ENCODE assay signal across 14 cellular contexts in the genomic region with DNA sequence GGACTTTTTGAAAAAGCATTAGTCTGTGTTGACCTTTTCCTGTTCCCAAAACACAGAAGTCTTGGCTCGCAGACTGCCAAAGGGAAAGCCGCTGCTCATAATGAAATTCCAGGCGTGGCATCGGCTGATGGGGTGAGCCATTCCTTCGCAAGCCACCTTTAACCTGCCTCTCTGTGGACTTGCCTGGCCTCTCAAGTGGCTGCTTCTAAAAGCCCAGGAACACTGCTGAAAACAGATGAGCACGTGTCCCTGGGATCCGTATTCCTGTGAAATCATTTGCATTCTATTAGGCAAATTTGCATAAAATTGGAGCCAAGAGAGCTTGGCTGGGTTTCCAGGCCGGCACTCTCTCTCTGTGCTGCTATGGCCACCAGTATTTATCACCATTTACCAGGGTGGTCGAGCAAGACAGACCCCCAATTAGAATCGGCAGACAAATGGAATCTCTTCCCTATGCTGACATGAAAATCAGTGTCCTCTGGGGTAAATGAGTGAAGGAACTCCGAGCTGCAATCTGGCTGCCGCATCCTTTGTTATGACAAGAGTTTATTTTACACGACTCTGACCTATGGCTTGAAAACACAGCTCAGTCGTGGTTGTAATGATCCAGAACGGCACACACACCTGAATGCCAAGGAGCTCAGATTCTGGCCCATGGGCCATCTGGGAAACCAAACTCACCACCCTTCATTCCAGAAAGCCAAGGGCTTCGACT. TPM values are rescaled to one million over a fixed set of nuclear protein-coding genes. Genes with fewer than 3 reads are reported as not detected.
DNase-seq lines count a peak whose midpoint lies in the region; ATAC-seq and TF ChIP-seq lines count a peak whose summit lies in the region.
"Had no signal": no experiment of that assay in that cellular context is flagged by ENCODE, and none has a peak within 500 bp of the region (broad histone marks: within the 10 kb centered on the region; RNA-seq: fewer than 3 reads in every experiment).

No MANE protein-coding gene starts in this region.

- no peak for ATAC-seq in naive B cell (ENCODE audit: low read depth in 2 of 2)
- ATAC-seq: GM12878, lower lobe of right lung had no signal

- H3K9me3 Mint-ChIP-seq in MCF 10A (ENCODE audit: unreplicated experiment) (no peaks in the 10 kb centered on the region), naive B cell (no peaks in the 10 kb centered on the region)

- no peaks in the 10 kb centered on the region for H3K9me3 ChIP-seq in breast epithelium
- H3K9me3 ChIP-seq in tibial nerve, result no peaks in the 10 kb centered on the region
- H3K9me3 ChIP-seq: lower lobe of right lung had no signal

- no peaks in the 10 kb centered on the region for H3K27me3 Mint-ChIP-seq in MCF 10A (ENCODE audit: insufficient read depth, unreplicated experiment)
- no peaks in the 10 kb centered on the region for H3K27me3 Mint-ChIP-seq in naive B cell

- TF ChIP-seq POLR2A in breast epithelium (IDR thresholded peaks at IDR 0.05) (no peak), tibial nerve (IDR thresholded peaks at IDR 0.05) (no peak)

- WGBS in tibial nerve, 2 donors, result 28 to 33% methylated on average over 16 of the region's 16 CpGs

- H3K36me3 ChIP-seq in breast epithelium, result no peaks in the 10 kb centered on the region
- H3K36me3 ChIP-seq in tibial nerve, result no peaks in the 10 kb centered on the region
- H3K36me3 ChIP-seq: lower lobe of right lung had no signal

- intact Hi-C loops in breast epithelium (cut with DNase I; ENCODE audit: low total_unique reads) (no loop called here), MCF 10A (cut with micrococcal nuclease) (no loop called here)

- H3K4me3 ChIP-seq in breast epithelium, result no peak overlapping the region
- H3K4me3 ChIP-seq in tibial nerve, result no peak overlapping the region
- H3K4me3 ChIP-seq: coronary artery, GM12878, lower lobe of right lung had no signal

- H3K4me1 Mint-ChIP-seq in MCF 10A (ENCODE audit: insufficient read depth, unreplicated experiment) (no peaks in the 10 kb centered on the region), naive B cell (peaks cover 48 to 64% (median 51%) of the 10 kb centered on the region in 3 donors)

- peak in 1 of 2 donors; percentile 42 for TF ChIP-seq EP300 in tibial nerve (IDR thresholded peaks at IDR 0.05)

- TF ChIP-seq CTCF in breast epithelium (IDR thresholded peaks at IDR 0.05) (no peak), MCF 10A (IDR thresholded peaks at IDR 0.05; ENCODE audit: unreplicated experiment) (no peak), tibial nerve (IDR thresholded peaks at IDR 0.05) (no peak), GM20000 (IDR thresholded peaks at IDR 0.05; ENCODE audit: extremely low read depth, missing control alignments) (no peak)

- CTCF ChIA-PET in MCF 10A (lab: Yijun Ruan, JAX), result interaction anchor here (1.4 kb wide), 1 partner anchor 21 kb away, joined by 3 read pairs; no protein-coding TSS in a partner anchor

- DNase-seq in breast epithelium (ENCODE audit: low spot score in 2 of 2), result peak in 1 of 2 donors; percentile 36
- no peak for DNase-seq in MCF 10A (ENCODE audit: unreplicated experiment)
- DNase-seq in anterior cingulate cortex (lab: John Stamatoyannopoulos, UW), result peak in 33 of 58 donors; percentile 18 to 78 (median 39)
- no peak for DNase-seq in naive B cell
- DNase-seq in tibial nerve (ENCODE audit: low spot score in 2 of 2), result no peak
- no peak for DNase-seq in HPDE6-E6E7 (ENCODE audit: extremely low spot score)
- no peak for DNase-seq in EL
- no peak for DNase-seq in GM20000 (ENCODE audit: low spot score)
- DNase-seq: DND-41, lower lobe of right lung, NCI-H1436, NCI-H510A treated with DMSO at 0.1 percent for 48 hours had no signal

- H3K27ac ChIP-seq in breast epithelium, result peak overlapping the region; percentile 77 to 78
- peak overlapping the region in 3 of 4 donors; percentile 19 to 89 (median 81) for H3K27ac ChIP-seq in tibial nerve
- H3K27ac ChIP-seq: lower lobe of right lung had no signal

- H3K4me3 Mint-ChIP-seq in MCF 10A (ENCODE audit: unreplicated experiment), result no peak overlapping the region
- no peak overlapping the region for H3K4me3 Mint-ChIP-seq in naive B cell

- POLR2A ChIA-PET in MCF 10A (lab: Yijun Ruan, JAX), result interaction anchor here (1.6 kb wide), 1 partner anchor 20 kb away, joined by 4 read pairs; no protein-coding TSS in a partner anchor

- H3K36me3 Mint-ChIP-seq in MCF 10A (ENCODE audit: insufficient read depth, unreplicated experiment) (no peaks in the 10 kb centered on the region), naive B cell (peaks cover 28 to 35% of the 10 kb centered on the region in 2 donors)

- no peaks in the 10 kb centered on the region for H3K27me3 ChIP-seq in breast epithelium
- no peaks in the 10 kb centered on the region for H3K27me3 ChIP-seq in tibial nerve

- no TSS peak for BruUV-seq in MCF 10A (replicated peaks; lab: Mats Ljungman, UMichigan)

- no peak overlapping the region for H3K27ac Mint-ChIP-seq in MCF 10A (ENCODE audit: low read depth, unreplicated experiment)
- peak overlapping the region in 5 of 6 donors; percentile 34 to 72 (median 68) for H3K27ac Mint-ChIP-seq in naive B cell

- H3K4me1 ChIP-seq in breast epithelium (peaks cover 9 to 10% of the 10 kb centered on the region in 2 donors), tibial nerve (peaks cover 0 to 69% (median 56%) of the 10 kb centered on the region in 4 donors)

RNA-seq across cellular contexts. Expression of a gene that starts 21.7 kb away (rescaled TPM):
- total RNA-seq in breast epithelium, result 10 to 100 TPM; 41.3 to 82.5 (median 43.6) TPM
- total RNA-seq in MCF 10A (2022), result 3.0 and 5.7 TPM in 2 replicates
- 10 to 100 TPM; 11.8 to 43.0 (median 30.1) TPM for polyA plus RNA-seq in naive B cell (ENCODE audit: low read depth in 6 of 6)
- 10 to 100 TPM; 54.7 to 79.1 (median 67.0) TPM for total RNA-seq in tibial nerve

Comparison
In these comparisons a context has a peak if more than half of its experiments do, and no peak if none do; other contexts are left out.
1. DNase-seq: peak in anterior cingulate cortex (33 of 58); none in MCF 10A (single experiment), naive B cell (single experiment), tibial nerve (0 of 2), HPDE6-E6E7 (single experiment), EL (single experiment) and GM20000 (single experiment).